Comparison of ENCODE assay signal across 8 cellular contexts in the genomic region with DNA sequence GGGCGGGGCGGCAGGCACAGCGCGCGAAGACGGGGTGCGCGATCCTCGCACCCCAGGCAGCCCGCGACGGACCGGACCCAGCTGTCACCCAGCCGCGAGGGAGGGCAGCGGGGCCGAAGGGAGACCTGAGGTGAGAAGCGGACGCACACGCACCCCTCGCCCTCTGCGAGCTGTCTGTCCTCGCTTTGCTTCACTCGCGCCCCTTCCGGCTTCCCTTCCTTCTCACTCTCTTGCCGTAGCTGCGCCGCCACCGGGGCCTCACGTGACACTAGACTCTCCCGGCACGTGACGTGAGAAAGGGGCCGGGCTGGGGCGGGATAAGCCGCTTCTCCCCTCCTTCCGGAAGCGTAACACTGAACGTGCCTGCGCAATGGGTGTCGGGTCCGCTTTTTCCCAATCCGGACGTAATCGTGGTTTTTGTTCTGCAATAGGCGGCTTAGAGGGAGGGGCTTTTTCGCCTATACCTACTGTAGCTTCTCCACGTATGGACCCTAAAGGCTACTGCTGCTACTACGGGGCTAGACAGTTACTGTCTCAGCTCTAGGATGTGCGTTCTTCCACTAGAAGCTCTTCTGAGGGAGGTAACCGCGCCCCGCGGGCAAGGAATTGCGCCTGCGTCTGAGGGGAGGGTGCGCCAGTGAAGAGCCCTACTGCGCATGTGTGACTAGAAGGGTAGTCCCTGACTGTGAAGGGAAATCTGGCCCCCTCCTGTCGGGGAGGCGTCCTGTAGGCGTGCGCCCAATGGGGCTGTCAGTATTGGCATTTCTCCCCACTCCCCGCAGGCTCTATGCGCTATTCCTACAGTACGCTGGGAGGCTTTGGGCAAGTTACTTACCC. TPM values are rescaled to one million over a fixed set of nuclear protein-coding genes. Genes with fewer than 3 reads are reported as not detected.
DNase-seq lines count a peak whose midpoint lies in the region; ATAC-seq and TF ChIP-seq lines count a peak whose summit lies in the region.

A gene (minus strand): TSS at position 270 of the 837 bp plus-strand sequence. CDS start 434 bp downstream, outside the sequence.
A gene with protein sequence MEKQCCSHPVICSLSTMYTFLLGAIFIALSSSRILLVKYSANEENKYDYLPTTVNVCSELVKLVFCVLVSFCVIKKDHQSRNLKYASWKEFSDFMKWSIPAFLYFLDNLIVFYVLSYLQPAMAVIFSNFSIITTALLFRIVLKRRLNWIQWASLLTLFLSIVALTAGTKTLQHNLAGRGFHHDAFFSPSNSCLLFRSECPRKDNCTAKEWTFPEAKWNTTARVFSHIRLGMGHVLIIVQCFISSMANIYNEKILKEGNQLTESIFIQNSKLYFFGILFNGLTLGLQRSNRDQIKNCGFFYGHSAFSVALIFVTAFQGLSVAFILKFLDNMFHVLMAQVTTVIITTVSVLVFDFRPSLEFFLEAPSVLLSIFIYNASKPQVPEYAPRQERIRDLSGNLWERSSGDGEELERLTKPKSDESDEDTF (plus strand): TSS at position 353 of the 837 bp plus-strand sequence. CDS start 1,359 bp downstream, outside the sequence.

- TF ChIP-seq CTCF in DOHH2 (IDR thresholded peaks at IDR 0.05; ENCODE audit: low read depth, low read length, poor library complexity, severe bottlenecking) (no peak), esophagus squamous epithelium (IDR thresholded peaks at IDR 0.05) (peak in 3 of 6 experiments; percentile 7 to 10 (median 8))

- H3K27me3 ChIP-seq in DOHH2 (ENCODE audit: control insufficient read depth, low read length) (no peaks in the 10 kb centered on the region), Karpas-422 (ENCODE audit: low read length) (no peaks in the 10 kb centered on the region), esophagus squamous epithelium (no peaks in the 10 kb centered on the region)

- H3K36me3 ChIP-seq in DOHH2 (ENCODE audit: control insufficient read depth, low read length) (peaks cover 56% of the 10 kb centered on the region), Karpas-422 (ENCODE audit: insufficient read depth, low read length) (peaks cover 32% of the 10 kb centered on the region; the same call in 1 of the 2 replicates), esophagus squamous epithelium (peaks cover 0 to 38% (median 0%) of the 10 kb centered on the region in 3 donors)

- H3K9me2 ChIP-seq in DOHH2 (replicated peaks; ENCODE audit: control insufficient read depth, low read length) (no peaks in the 10 kb centered on the region), Karpas-422 (replicated peaks; ENCODE audit: insufficient read depth, low read length) (no peaks in the 10 kb centered on the region)

- ATAC-seq in GM21825 (IDR thresholded peaks at IDR 0.05; ENCODE audit: unreplicated experiment), result peak; percentile 84

- peaks cover 34% of the 10 kb centered on the region for H3K4me1 ChIP-seq in DOHH2 (ENCODE audit: control insufficient read depth, low read length)
- peaks cover 51% of the 10 kb centered on the region for H3K4me1 ChIP-seq in Karpas-422 (ENCODE audit: low read length)
- peaks cover 5 to 55% (median 22%) of the 10 kb centered on the region in 3 donors for H3K4me1 ChIP-seq in esophagus squamous epithelium

- peak within 1 kb of the TSS; percentile 87 for H3K9ac ChIP-seq in Karpas-422 (ENCODE audit: low read length)

- H3K27ac ChIP-seq in DOHH2 (ENCODE audit: low read depth, low read length) (peak within 1 kb of the TSS; percentile 85), Karpas-422 (ENCODE audit: low read length) (peak within 1 kb of the TSS; percentile 87), esophagus squamous epithelium (peak within 1 kb of the TSS; percentile 92 to 99 (median 98))

- peak within 1 kb of the TSS; percentile 97 for H3K4me3 ChIP-seq in DOHH2 (ENCODE audit: low read length)
- peak within 1 kb of the TSS; percentile 68 for H3K4me3 ChIP-seq in Karpas-422 (ENCODE audit: low read length)
- H3K4me3 ChIP-seq in esophagus squamous epithelium, result peak within 1 kb of the TSS; percentile 76 to 96 (median 85)

- H3K9me3 ChIP-seq in DOHH2 (ENCODE audit: control insufficient read depth, insufficient read depth, low read length) (no peaks in the 10 kb centered on the region), Karpas-422 (ENCODE audit: low read length) (no peaks in the 10 kb centered on the region), esophagus squamous epithelium (no peaks in the 10 kb centered on the region)

- H3K79me2 ChIP-seq in DOHH2 (ENCODE audit: control insufficient read depth, low read length) (peaks cover 67% of the 10 kb centered on the region), Karpas-422 (ENCODE audit: low read length) (peaks cover 83% of the 10 kb centered on the region)

- H2AFZ ChIP-seq in Karpas-422 (ENCODE audit: low read length), result peak within 1 kb of the TSS; percentile 77; the same call in 1 of the 2 replicates

- H4K20me1 ChIP-seq in DOHH2 (ENCODE audit: control insufficient read depth, insufficient read depth, low read depth, low read length) (no peaks in the 10 kb centered on the region), Karpas-422 (ENCODE audit: insufficient read depth, low read depth, low read length) (0 out of 2 replicates have a peak, but pooled peaks cover 7% of the 10 kb centered on the region)

- H3F3A ChIP-seq in DOHH2 (ENCODE audit: control insufficient read depth, insufficient read depth), result no peaks in the 10 kb centered on the region

- DNase-seq in Karpas-422 (peak; percentile 99), RKO (ENCODE audit: low spot score) (peak; percentile 99), activated T-helper 1 cell treated with Interleukin-2 at 50 U/mL for 16 hours (ENCODE audit: low read depth) (peak; percentile 98), esophagus squamous epithelium (lab: John Stamatoyannopoulos, UW) (peak; percentile 93), myocyte (ENCODE audit: low read depth) (peak; percentile 99)
- peak; percentile 97 to 99 for DNase-seq in stimulated activated CD8-positive, alpha-beta memory T cell treated with anti-CD3 and anti-CD28 coated beads, Interleukin-7, amount 100 ng/mL, for 48 hours (ENCODE audit: extremely low read depth in 1 of 2, low read depth in 1 of 2)

- H3K4me2 ChIP-seq in DOHH2 (ENCODE audit: low read length) (peak within 1 kb of the TSS; percentile 70), Karpas-422 (ENCODE audit: low read depth, low read length, poor library complexity, severe bottlenecking) (peak within 1 kb of the TSS; percentile 88)

- 0% methylated on average over 6 to 37 of the region's 66 CpGs for WGBS in esophagus squamous epithelium, 2 donors

- intact Hi-C loops in esophagus squamous epithelium (cut with DNase I), result no loop called here

- TF ChIP-seq POLR2A in esophagus squamous epithelium (IDR thresholded peaks at IDR 0.05), result peak in 3 of 4 donors; percentile 31 to 80 (median 70)

RNA-seq across cellular contexts. Expression of the first gene that starts in this region (rescaled TPM):
- 102 and 127 TPM in 2 replicates for total RNA-seq in Karpas-422 (2014; rRNA removed; shearing (Covaris generic); ENCODE audit: low replicate concordance)
- total RNA-seq in esophagus squamous epithelium (10 to 100 TPM; 48.3 to 58.6 (median 51.3) TPM), myocyte (47.8 and 51.0 TPM in 2 replicates)
- polyA plus RNA-seq in myocyte (2012), result 37.9 TPM

RNA-seq across cellular contexts. Expression of the second gene that starts in this region (rescaled TPM):
- 17.1 and 87.4 TPM in 2 replicates for total RNA-seq in Karpas-422 (2014; rRNA removed; shearing (Covaris generic); ENCODE audit: low replicate concordance)
- total RNA-seq in esophagus squamous epithelium (10 to 100 TPM in 3 of 4 donors, 1 to 10 TPM in 1; 8.1 to 22.8 (median 17.8) TPM), myocyte (32.8 and 47.1 TPM in 2 replicates)
- polyA plus RNA-seq in myocyte (2012), result 17.8 TPM

Comparison
In these comparisons a context has a peak if more than half of its experiments do, and no peak if none do; other contexts are left out.
1. Peak in every context shown above with its lines: DNase-seq, ATAC-seq, H3K4me3 ChIP-seq and H3K27ac ChIP-seq.